Comparison of ENCODE assay signal across 11 cellular contexts in the genomic region with DNA sequence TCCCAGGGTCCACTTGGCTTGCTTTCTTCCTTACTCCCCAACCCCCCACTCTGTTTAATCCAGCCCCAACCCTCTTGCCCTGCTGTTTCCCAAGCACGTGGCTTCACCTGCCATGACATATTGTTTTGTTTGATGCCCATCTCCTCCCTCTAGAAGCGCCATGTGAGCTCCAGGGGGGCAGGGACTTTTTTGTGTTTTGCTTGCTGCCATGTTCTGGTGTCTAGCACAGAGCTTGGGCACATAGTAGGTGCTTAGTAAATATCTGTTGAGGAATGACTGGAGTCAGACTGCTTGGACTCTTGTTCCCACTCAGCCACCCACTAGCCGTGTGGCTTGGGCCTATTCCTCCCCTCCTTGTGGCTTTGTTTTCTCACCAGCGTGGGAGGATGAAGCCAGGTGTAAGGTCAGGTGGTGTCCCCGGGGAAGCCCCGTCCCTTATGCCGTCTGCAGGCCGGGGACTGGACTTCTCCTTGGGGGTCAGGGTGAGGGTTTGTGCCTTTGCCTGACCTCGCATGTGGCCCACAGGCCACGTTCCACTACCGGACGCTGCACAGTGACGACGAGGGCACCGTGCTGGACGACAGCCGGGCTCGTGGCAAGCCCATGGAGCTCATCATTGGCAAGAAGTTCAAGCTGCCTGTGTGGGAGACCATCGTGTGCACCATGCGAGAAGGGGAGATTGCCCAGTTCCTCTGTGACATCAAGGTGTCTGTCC. TPM values are rescaled to one million over a fixed set of nuclear protein-coding genes. Genes with fewer than 3 reads are reported as not detected.
DNase-seq lines count a peak whose midpoint lies in the region; ATAC-seq and TF ChIP-seq lines count a peak whose summit lies in the region.
"Had no signal": no experiment of that assay in that cellular context is flagged by ENCODE, and none has a peak within 500 bp of the region (broad histone marks: within the 10 kb centered on the region; RNA-seq: fewer than 3 reads in every experiment).

No MANE protein-coding gene starts in this region.

- H3K4me1 Mint-ChIP-seq in MCF 10A (ENCODE audit: insufficient read depth, unreplicated experiment) = peaks cover 36% of the 10 kb centered on the region
- peaks cover 63% of the 10 kb centered on the region for H3K4me1 Mint-ChIP-seq in activated naive CD8-positive, alpha-beta T cell (ENCODE audit: low read depth)
- H3K4me1 Mint-ChIP-seq in stimulated activated naive B cell treated with anti-CD40 and anti-IgM and Interleukin-4, amounts not matched to agents 10 μg/mL and 1 μg/mL and 100 μg/mL, for 72 hours = peaks cover 56 to 69% of the 10 kb centered on the region in 2 donors

- H3K4me3 Mint-ChIP-seq in MCF 10A (ENCODE audit: unreplicated experiment) = no peak overlapping the region
- H3K4me3 Mint-ChIP-seq in activated naive CD8-positive, alpha-beta T cell = peak overlapping the region; percentile 81
- H3K4me3 Mint-ChIP-seq in stimulated activated naive B cell treated with anti-CD40 and anti-IgM and Interleukin-4, amounts not matched to agents 10 μg/mL and 1 μg/mL and 100 μg/mL, for 72 hours = peak overlapping the region; percentile 70 to 74

- H3K27me3 ChIP-seq in breast epithelium = no peaks in the 10 kb centered on the region
- no peaks in the 10 kb centered on the region for H3K27me3 ChIP-seq in A673 (replicated peaks; ENCODE audit: insufficient read depth, low read depth, low read length, poor library complexity)
- H3K27me3 ChIP-seq: hepatocyte had no signal

- H3K27ac ChIP-seq in breast epithelium (no peak overlapping the region), substantia nigra (ENCODE audit: low read depth, low read length, poor library complexity, severe bottlenecking) (no peak overlapping the region), A673 (ENCODE audit: low read depth, low read length, poor library complexity, severe bottlenecking) (no peak overlapping the region)
- H3K27ac ChIP-seq: hepatocyte had no signal

- H3K36me3 ChIP-seq in breast epithelium (no peaks in the 10 kb centered on the region), A673 (ENCODE audit: insufficient read depth, low read length, poor library complexity, severe bottlenecking) (peaks cover 13% of the 10 kb centered on the region)

- no peak overlapping the region for H3K4me3 ChIP-seq in breast epithelium
- no peak overlapping the region for H3K4me3 ChIP-seq in A673 (ENCODE audit: low read depth, low read length, poor library complexity, severe bottlenecking)
- H3K4me3 ChIP-seq: hepatocyte had no signal

- H3K9me3 ChIP-seq in breast epithelium (no peaks in the 10 kb centered on the region), A673 (ENCODE audit: low read depth, low read length, poor library complexity, severe bottlenecking) (no peaks in the 10 kb centered on the region)

- H3K27ac Mint-ChIP-seq in MCF 10A (ENCODE audit: low read depth, unreplicated experiment) = peak overlapping the region; percentile 4
- H3K27ac Mint-ChIP-seq in activated naive CD8-positive, alpha-beta T cell = peak overlapping the region; percentile 98
- H3K27ac Mint-ChIP-seq in stimulated activated naive B cell treated with anti-CD40 and anti-IgM and Interleukin-4, amounts not matched to agents 10 μg/mL and 1 μg/mL and 100 μg/mL, for 72 hours = peak overlapping the region; percentile 84

- CTCF ChIA-PET in MCF 10A (lab: Yijun Ruan, JAX) = interaction anchor here (0.7 to 1.2 kb wide), 2 partner anchors 18 to 20 kb away, joined by 3 read pairs; no protein-coding TSS in a partner anchor
- CTCF ChIA-PET in A673 (lab: Charles Lee) = interaction anchor here (0.5 kb wide), 1 partner anchor 26 kb away, joined by 4 read pairs; no protein-coding TSS in a partner anchor

- TF ChIP-seq POLR2A in breast epithelium (IDR thresholded peaks at IDR 0.05) = no peak

- DNase-seq in MCF 10A (ENCODE audit: unreplicated experiment) = no peak
- DNase-seq in breast epithelium (ENCODE audit: low spot score in 2 of 2) = no peak
- peak; percentile 63 for DNase-seq in stimulated activated naive B cell treated with anti-CD40 and anti-IgM and Interleukin-4, amounts not matched to agents 10 μg/mL and 1 μg/mL and 100 μg/mL, for 72 hours
- no peak for DNase-seq in DMS 273 (lab: John Stamatoyannopoulos, UW; ENCODE audit: unreplicated experiment)
- DNase-seq in substantia nigra (lab: John Stamatoyannopoulos, UW) = no peak
- DNase-seq in A673 (ENCODE audit: low spot score) = no peak
- DNase-seq: NCI-H446, T-helper 9 cell had no signal

- no peaks in the 10 kb centered on the region for H3K27me3 Mint-ChIP-seq in MCF 10A (ENCODE audit: insufficient read depth, unreplicated experiment)
- H3K27me3 Mint-ChIP-seq in activated naive CD8-positive, alpha-beta T cell = no peaks in the 10 kb centered on the region
- H3K27me3 Mint-ChIP-seq in stimulated activated naive B cell treated with anti-CD40 and anti-IgM and Interleukin-4, amounts not matched to agents 10 μg/mL and 1 μg/mL and 100 μg/mL, for 72 hours = no peaks in the 10 kb centered on the region

- H3K4me1 ChIP-seq in breast epithelium (peaks cover 0 to 7% of the 10 kb centered on the region in 2 donors), A673 (ENCODE audit: insufficient read depth, low read length, poor library complexity, severe bottlenecking) (peaks cover 9% of the 10 kb centered on the region)

- ATAC-seq in HG03108 (IDR thresholded peaks at IDR 0.05; ENCODE audit: unreplicated experiment) = peak; percentile 30
- peak; percentile 13 to 15 for ATAC-seq in stimulated activated naive B cell treated with anti-CD40 and anti-IgM and Interleukin-4, amounts not matched to agents 10 μg/mL and 1 μg/mL and 100 μg/mL, for 72 hours (replicated peaks)

- no peaks in the 10 kb centered on the region for H3K9me3 Mint-ChIP-seq in MCF 10A (ENCODE audit: unreplicated experiment)
- no peaks in the 10 kb centered on the region for H3K9me3 Mint-ChIP-seq in activated naive CD8-positive, alpha-beta T cell (ENCODE audit: low read depth)
- peaks cover 0 to 3% of the 10 kb centered on the region in 2 donors for H3K9me3 Mint-ChIP-seq in stimulated activated naive B cell treated with anti-CD40 and anti-IgM and Interleukin-4, amounts not matched to agents 10 μg/mL and 1 μg/mL and 100 μg/mL, for 72 hours

- intact Hi-C loops in MCF 10A (cut with micrococcal nuclease) (no loop called here), breast epithelium (cut with DNase I; ENCODE audit: low total_unique reads) (no loop called here), A673 (cut with micrococcal nuclease; ENCODE audit: unreplicated experiment) (no loop called here)

- TF ChIP-seq CTCF in MCF 10A (IDR thresholded peaks at IDR 0.05; ENCODE audit: unreplicated experiment) (no peak), breast epithelium (IDR thresholded peaks at IDR 0.05) (no peak), A673 (conservative IDR thresholded peaks at IDR 0.05; ENCODE audit: low read depth, low read length) (no peak)

- peaks cover 49% of the 10 kb centered on the region for H3K36me3 Mint-ChIP-seq in MCF 10A (ENCODE audit: insufficient read depth, unreplicated experiment)
- H3K36me3 Mint-ChIP-seq in activated naive CD8-positive, alpha-beta T cell = peaks cover 10% of the 10 kb centered on the region
- peaks cover 36 to 65% of the 10 kb centered on the region in 2 donors for H3K36me3 Mint-ChIP-seq in stimulated activated naive B cell treated with anti-CD40 and anti-IgM and Interleukin-4, amounts not matched to agents 10 μg/mL and 1 μg/mL and 100 μg/mL, for 72 hours

- BruUV-seq in MCF 10A (replicated peaks; lab: Mats Ljungman, UMichigan) (no TSS peak), A673 (replicated peaks; lab: Mats Ljungman, UMichigan) (no TSS peak)

- POLR2A ChIA-PET in MCF 10A (lab: Yijun Ruan, JAX) (no interaction called here), A673 (lab: Charles Lee; ENCODE audit: low non-redundant PET) (no interaction called here)

RNA-seq across cellular contexts. Expression of a gene that starts 3.8 kb away (rescaled TPM):
- 28.7 and 30.5 TPM in 2 replicates for total RNA-seq in MCF 10A (2022)
- 10 to 100 TPM; 66.4 to 84.5 (median 69.8) TPM for total RNA-seq in breast epithelium
- total RNA-seq in A673 (2021) = 66.0 and 77.9 TPM in 2 replicates

RNA-seq across cellular contexts. Expression of a gene that starts 17.6 kb away (rescaled TPM):
- total RNA-seq in MCF 10A (2022) = 49.7 and 50.1 TPM in 2 replicates
- total RNA-seq in breast epithelium = 10 to 100 TPM; 37.8 to 54.2 (median 42.3) TPM
- 36.0 and 40.3 TPM in 2 replicates for total RNA-seq in A673 (2021)

RNA-seq across cellular contexts. Expression of a gene that starts 18.5 kb away (rescaled TPM):
- 38.7 and 51.0 TPM in 2 replicates for total RNA-seq in MCF 10A (2022)
- total RNA-seq in breast epithelium = 10 to 100 TPM in 2 of 3 donors, 1 to 10 TPM in 1; 6.4 to 20.0 (median 11.7) TPM
- 55.9 and 60.9 TPM in 2 replicates for total RNA-seq in A673 (2021)

RNA-seq across cellular contexts. Expression of a gene that starts 21.3 kb away (rescaled TPM):
- total RNA-seq in MCF 10A (2022) = 93.7 and 136 TPM in 2 replicates
- total RNA-seq in breast epithelium = 10 to 100 TPM; 32.1 to 35.4 (median 32.8) TPM
- total RNA-seq in A673 (2021) = 48.1 and 51.3 TPM in 2 replicates

RNA-seq across cellular contexts. Expression of a gene that starts 31.5 kb away (rescaled TPM):
- total RNA-seq in MCF 10A (2022) (not detected in 2 replicates), breast epithelium (10 to 100 TPM in 1 of 3 donors, 1 to 10 TPM in 2; 3.5 to 10.7 (median 3.9) TPM), A673 (2021) (not detected in 2 replicates)
- total RNA-seq: hepatocyte had no signal

Comparison
In these comparisons a context has a peak if more than half of its experiments do, and no peak if none do; other contexts are left out.
1. H3K27ac Mint-ChIP-seq: peak in every context shown above with its lines; median percentile 98 in activated naive CD8-positive, alpha-beta T cell; 84 in stimulated activated naive B cell treated with anti-CD40 and anti-IgM and Interleukin-4, amounts not matched to agents 10 μg/mL and 1 μg/mL and 100 μg/mL, for 72 hours; 4 in MCF 10A.